9 cellular contexts compared by ENCODE assay signal in genomic region chr19:33175156-33175782, GRCh38. TPM values are rescaled to one million over a fixed set of nuclear protein-coding genes. Genes with fewer than 3 reads are reported as not detected.
DNase-seq lines count a peak whose midpoint lies in the region; ATAC-seq and TF ChIP-seq lines count a peak whose summit lies in the region.
"Had no signal": no experiment of that assay in that cellular context is flagged by ENCODE, and none has a peak within 500 bp of the region (broad histone marks: within the 10 kb centered on the region; RNA-seq: fewer than 3 reads in every experiment).

No MANE protein-coding gene starts in this region.

- CTCF ChIA-PET in Calu3 (lab: Charles Lee): interaction anchor here (1.7 to 2.1 kb wide), 2 partner anchors 16 to 60 kb away, joined by 5 to 7 read pairs; no protein-coding TSS in a partner anchor

- H3K36me3 Mint-ChIP-seq in Calu3 (ENCODE audit: insufficient read depth, unreplicated experiment) (peaks cover 42% of the 10 kb centered on the region), IgD-negative memory B cell (no peaks in the 10 kb centered on the region), progenitor cell of endocrine pancreas (ENCODE audit: insufficient read depth) (peaks cover 3% of the 10 kb centered on the region)
- H3K36me3 Mint-ChIP-seq in central memory CD8-positive, alpha-beta T cell (ENCODE audit: insufficient read depth): peaks cover 30% of the 10 kb centered on the region

- H3K9me3 Mint-ChIP-seq in Calu3 (ENCODE audit: low read depth, unreplicated experiment) (no peaks in the 10 kb centered on the region), IgD-negative memory B cell (peaks cover 0 to 4% (median 0%) of the 10 kb centered on the region in 3 donors), progenitor cell of endocrine pancreas (ENCODE audit: low read depth) (no peaks in the 10 kb centered on the region)
- no peaks in the 10 kb centered on the region for H3K9me3 Mint-ChIP-seq in central memory CD8-positive, alpha-beta T cell

- no peak for TF ChIP-seq CTCF in Calu3 (IDR thresholded peaks at IDR 0.05; ENCODE audit: unreplicated experiment)
- no peak for TF ChIP-seq CTCF in progenitor cell of endocrine pancreas (IDR thresholded peaks at IDR 0.05; ENCODE audit: unreplicated experiment)

- DNase-seq in Calu3 (no peak), progenitor cell of endocrine pancreas (ENCODE audit: low spot score, unreplicated experiment) (no peak), iPS-NIHi7 (ENCODE audit: extremely low spot score) (no peak)
- DNase-seq in central memory CD8-positive, alpha-beta T cell (ENCODE audit: low spot score in 2 of 2): no peak
- no peak for DNase-seq in NK-92 treated with Interleukin-12 subunit alpha and Interleukin-12 subunit beta, amount 100 ng/mL, for 24 hours (lab: John Stamatoyannopoulos, UW)
- DNase-seq: NCI-H187 had no signal

- no peak for ATAC-seq in central memory CD8-positive, alpha-beta T cell (replicated peaks; ENCODE audit: extremely low read depth, poor library complexity, severe bottlenecking)
- no peak for ATAC-seq in HG03378 (IDR thresholded peaks at IDR 0.05; ENCODE audit: unreplicated experiment)
- ATAC-seq: sciatic nerve had no signal

- BruUV-seq in Calu3 (replicated peaks; lab: Mats Ljungman, UMichigan): no TSS peak

- peak overlapping the region; percentile 100 for H3K27ac Mint-ChIP-seq in Calu3 (ENCODE audit: unreplicated experiment)
- peak overlapping the region; percentile 27 to 100 (median 99) for H3K27ac Mint-ChIP-seq in IgD-negative memory B cell
- peak overlapping the region; percentile 100 for H3K27ac Mint-ChIP-seq in central memory CD8-positive, alpha-beta T cell (ENCODE audit: low read depth)
- H3K27ac Mint-ChIP-seq in progenitor cell of endocrine pancreas: peak overlapping the region; percentile 37

- H3K4me1 Mint-ChIP-seq in Calu3 (ENCODE audit: low read depth, unreplicated experiment): peaks cover 41% of the 10 kb centered on the region
- H3K4me1 Mint-ChIP-seq in IgD-negative memory B cell: peaks cover 28 to 30% (median 28%) of the 10 kb centered on the region in 3 donors
- H3K4me1 Mint-ChIP-seq in central memory CD8-positive, alpha-beta T cell: peaks cover 55% of the 10 kb centered on the region
- H3K4me1 Mint-ChIP-seq in progenitor cell of endocrine pancreas (ENCODE audit: low read depth): peaks cover 17% of the 10 kb centered on the region

- peak overlapping the region; percentile 97 for H3K4me3 Mint-ChIP-seq in Calu3 (ENCODE audit: low read depth, unreplicated experiment)
- peak overlapping the region; percentile 94 to 99 (median 96) for H3K4me3 Mint-ChIP-seq in IgD-negative memory B cell
- H3K4me3 Mint-ChIP-seq in central memory CD8-positive, alpha-beta T cell: peak overlapping the region; percentile 94
- peak overlapping the region; percentile 92 for H3K4me3 Mint-ChIP-seq in progenitor cell of endocrine pancreas (ENCODE audit: low read depth)

- intact Hi-C loops in Calu3 (cut with micrococcal nuclease; ENCODE audit: unreplicated experiment): no loop called here

- H3K27me3 Mint-ChIP-seq in Calu3 (ENCODE audit: unreplicated experiment) (peaks cover 15% of the 10 kb centered on the region), IgD-negative memory B cell (peaks cover 1% of the 10 kb centered on the region), progenitor cell of endocrine pancreas (peaks cover 5% of the 10 kb centered on the region)
- peaks cover 10% of the 10 kb centered on the region for H3K27me3 Mint-ChIP-seq in central memory CD8-positive, alpha-beta T cell

RNA-seq across cellular contexts. Expression of gene LRP3, which starts 18.9 kb away (rescaled TPM):
- 0.59 and 1.5 TPM in 2 replicates for total RNA-seq in Calu3 (2022)
- polyA plus RNA-seq in IgD-negative memory B cell: not detected
- total RNA-seq in progenitor cell of endocrine pancreas: 50.1 and 51.2 TPM in 2 replicates

RNA-seq across cellular contexts. Expression of gene WDR88, which starts 43.4 kb away (rescaled TPM):
- total RNA-seq in Calu3 (2022): 1.1 TPM in 1 of 2 replicates, not detected in the other
- 0.13 TPM for polyA plus RNA-seq in IgD-negative memory B cell
- total RNA-seq in progenitor cell of endocrine pancreas: not detected in 2 replicates
- total RNA-seq: sciatic nerve had no signal

RNA-seq across cellular contexts. Expression of gene SLC7A10, which starts 50.4 kb away (rescaled TPM):
- total RNA-seq in Calu3 (2022) (not detected in 2 replicates), progenitor cell of endocrine pancreas (0.48 and 0.98 TPM in 2 replicates)
- not detected for polyA plus RNA-seq in IgD-negative memory B cell

Comparison
In these comparisons a context has a peak if more than half of its experiments do, and no peak if none do; other contexts are left out.
1. H3K27ac Mint-ChIP-seq: peak in every context shown above with its lines; median percentile 100 in Calu3; 100 in central memory CD8-positive, alpha-beta T cell; 99 in IgD-negative memory B cell; 37 in progenitor cell of endocrine pancreas.
2. RNA of gene LRP3, which starts 18.9 kb away (total RNA-seq): 50.1 to 51.2 TPM in progenitor cell of endocrine pancreas; 0.59 to 1.5 TPM in Calu3; every median in the first group is over 10 times any median in the second.
3. Peak in every context shown above with its lines, with median percentiles within 50 percentile points of each other: H3K4me3 Mint-ChIP-seq.